Comparison of ENCODE assay signal across 15 cellular contexts in the genomic region with DNA sequence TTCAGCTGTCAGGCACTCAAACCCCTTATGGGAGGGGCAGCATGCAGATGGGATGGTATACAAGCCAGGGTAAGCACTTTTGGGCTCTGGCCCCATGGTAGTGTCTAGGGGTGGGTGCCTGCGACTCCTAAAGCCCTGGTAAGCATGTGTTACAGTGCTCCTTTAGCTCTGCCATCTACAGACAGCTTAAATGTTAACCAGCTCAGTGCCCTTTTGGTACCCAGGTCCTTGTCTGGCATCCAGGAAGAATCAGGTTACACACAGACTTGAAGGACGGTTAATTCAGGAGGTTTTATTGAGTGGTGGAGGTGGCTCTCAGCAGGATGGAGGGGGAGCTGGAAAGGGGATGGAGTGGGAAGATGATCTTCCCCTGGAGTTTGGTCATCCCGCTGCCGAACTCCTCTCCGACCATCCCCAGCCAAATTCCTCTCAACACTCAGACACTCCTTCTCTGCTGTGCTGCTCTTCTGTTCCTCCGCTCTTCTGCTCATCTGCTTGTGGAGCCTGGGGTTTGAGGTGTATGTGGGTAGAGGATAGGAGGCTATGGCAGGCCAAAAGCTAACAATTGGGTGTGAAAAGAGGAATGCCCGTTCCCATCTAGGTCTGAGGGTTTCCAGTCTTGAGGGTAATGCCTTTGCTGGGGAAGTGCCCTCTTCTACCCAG.
A peak's percentile ranks its signal among the peaks of the same experiment; 100 is the strongest.
DNase-seq lines count a peak whose midpoint lies in the region; ATAC-seq and TF ChIP-seq lines count a peak whose summit lies in the region.
"Had no signal": no experiment of that assay in that cellular context is flagged by ENCODE, and none has a peak within 500 bp of the region (broad histone marks: within the 10 kb centered on the region; RNA-seq: fewer than 3 reads in every experiment).

No MANE protein-coding gene starts in this region.

- CTCF ChIA-PET in Calu3 (lab: Charles Lee) = no interaction called here

- no peak for TF ChIP-seq CTCF in Calu3 (IDR thresholded peaks at IDR 0.05; ENCODE audit: unreplicated experiment)

- intact Hi-C loops in Calu3 (cut with micrococcal nuclease; ENCODE audit: unreplicated experiment) = no loop called here

- peak; percentile 1 for DNase-seq in NCI-H510A (lab: John Stamatoyannopoulos, UW)
- no peak for DNase-seq in NCI-H510A treated with DMSO at 0.1 percent for 48 hours (lab: John Stamatoyannopoulos, UW)
- peak; percentile 18 for DNase-seq in Calu3
- peak; percentile 63 for DNase-seq in left lobe of liver (ENCODE audit: low spot score)
- DNase-seq in anterior cingulate cortex (lab: John Stamatoyannopoulos, UW) = no peak
- no peak for DNase-seq in cerebellar nuclear complex (lab: John Stamatoyannopoulos, UW)
- no peak for DNase-seq in DMS79 treated with DMSO at 0.1 percent for 48 hours (lab: John Stamatoyannopoulos, UW)
- DNase-seq: 8988T; C1 segment of cervical spinal cord; CD4-positive, alpha-beta memory T cell; COR-L47; DMS153; DND-41; GOT3; HFFc6 had no signal

- BruUV-seq in Calu3 (replicated peaks; lab: Mats Ljungman, UMichigan) = no TSS peak

- H3K4me1 Mint-ChIP-seq in Calu3 (ENCODE audit: low read depth, unreplicated experiment) = peaks cover 26% of the 10 kb centered on the region
- H3K4me1 Mint-ChIP-seq: CD4-positive, alpha-beta memory T cell had no signal

- H3K27me3 Mint-ChIP-seq in Calu3 (ENCODE audit: unreplicated experiment) = no peaks in the 10 kb centered on the region
- H3K27me3 Mint-ChIP-seq: CD4-positive, alpha-beta memory T cell had no signal

- H3K36me3 Mint-ChIP-seq in Calu3 (ENCODE audit: insufficient read depth, unreplicated experiment) = no peaks in the 10 kb centered on the region
- H3K36me3 Mint-ChIP-seq: CD4-positive, alpha-beta memory T cell had no signal

- H3K4me3 Mint-ChIP-seq in Calu3 (ENCODE audit: low read depth, unreplicated experiment) = no peak overlapping the region
- H3K4me3 Mint-ChIP-seq: CD4-positive, alpha-beta memory T cell; HFFc6 had no signal

- H3K27ac Mint-ChIP-seq in Calu3 (ENCODE audit: unreplicated experiment) = no peak overlapping the region
- H3K27ac Mint-ChIP-seq: CD4-positive, alpha-beta memory T cell; HFFc6 had no signal

- ATAC-seq in left lobe of liver = peak; percentile 88

- H3K9me3 Mint-ChIP-seq in Calu3 (ENCODE audit: low read depth, unreplicated experiment) = peaks cover 2% of the 10 kb centered on the region
- H3K9me3 Mint-ChIP-seq: HFFc6 had no signal

Comparison
In these comparisons a context has a peak if more than half of its experiments do, and no peak if none do; other contexts are left out.
1. DNase-seq: peak in NCI-H510A (single experiment), Calu3 (single experiment) and left lobe of liver (single experiment); none in NCI-H510A treated with DMSO at 0.1 percent for 48 hours (single experiment), anterior cingulate cortex (0 of 58), cerebellar nuclear complex (0 of 2) and DMS79 treated with DMSO at 0.1 percent for 48 hours (single experiment).